In the genomic region with DNA sequence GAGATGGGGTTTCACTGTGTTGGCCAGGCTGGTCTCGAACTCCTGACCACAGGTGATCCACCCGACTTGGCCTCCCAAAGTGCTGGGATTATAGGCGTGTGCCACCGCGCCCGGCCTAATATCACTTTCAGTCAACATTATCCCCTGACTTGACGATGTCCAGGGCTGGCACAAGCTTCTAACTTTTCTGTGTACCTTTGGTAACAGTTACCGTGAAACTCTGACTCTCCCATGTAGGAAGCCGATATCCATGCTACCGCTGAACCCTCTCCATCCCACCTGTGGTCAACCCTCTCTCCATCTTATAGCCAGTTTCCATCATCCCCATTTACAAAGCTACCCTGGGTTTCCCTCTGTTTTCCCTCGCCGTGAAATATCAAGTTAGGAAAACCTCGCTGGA, we compare ENCODE assay signal across 27 cellular contexts.
"Had no signal": no experiment of that assay in that cellular context is flagged by ENCODE, and none has a peak within 500 bp of the region (broad histone marks: within the 10 kb centered on the region; RNA-seq: fewer than 3 reads in every experiment).

No MANE protein-coding gene starts in this region.

- H3K4me3 Mint-ChIP-seq: activated CD8-positive, alpha-beta T cell treated with anti-CD3 and anti-CD28 coated beads, Interleukin-2, amount 10 ng/mL, durations not matched to agents 7 days and 5 days; activated naive CD4-positive, alpha-beta T cell treated with anti-CD3 and anti-CD28 coated beads, Interleukin-2, amount 10 ng/mL, durations not matched to agents 7 days and 5 days; activated naive CD8-positive, alpha-beta T cell treated with anti-CD3 and anti-CD28 coated beads for 36 hours; activated T-cell treated with anti-CD3 and anti-CD28 coated beads, Interleukin-2, amount 50 U/mL, for 24 hours; T-helper 1 cell treated with Interleukin-12 subunit alpha and Interleukin-12 subunit beta and Interleukin-4 antibody, amounts not matched to agents 30 μg/mL and 1 μg/mL, for 36 hours had no signal

- H3K27me3 Mint-ChIP-seq: activated naive CD4-positive, alpha-beta T cell treated with anti-CD3 and anti-CD28 coated beads, Interleukin-2, amount 10 ng/mL, durations not matched to agents 7 days and 5 days had no signal

- H3K4me1 Mint-ChIP-seq: activated naive CD4-positive, alpha-beta T cell treated with anti-CD3 and anti-CD28 coated beads, Interleukin-2, amount 10 ng/mL, durations not matched to agents 7 days and 5 days; activated naive CD8-positive, alpha-beta T cell treated with anti-CD3 and anti-CD28 coated beads for 36 hours had no signal

- H3K27me3 ChIP-seq: brain microvascular endothelial cell, MG63, SJSA1 had no signal

- H3K27ac Mint-ChIP-seq: activated CD8-positive, alpha-beta T cell treated with anti-CD3 and anti-CD28 coated beads, Interleukin-2, amount 10 ng/mL, durations not matched to agents 7 days and 5 days; activated naive CD4-positive, alpha-beta T cell treated with anti-CD3 and anti-CD28 coated beads, Interleukin-2, amount 10 ng/mL, durations not matched to agents 7 days and 5 days; activated naive CD8-positive, alpha-beta T cell treated with anti-CD3 and anti-CD28 coated beads for 36 hours; activated T-cell treated with anti-CD3 and anti-CD28 coated beads, Interleukin-2, amount 50 U/mL, for 24 hours; T-helper 1 cell treated with Interleukin-12 subunit alpha and Interleukin-12 subunit beta and Interleukin-4 antibody, amounts not matched to agents 30 μg/mL and 1 μg/mL, for 36 hours had no signal

- H3K36me3 ChIP-seq: brain microvascular endothelial cell, MG63, SJSA1 had no signal

- H3K4me3 ChIP-seq: MG63, SJSA1 had no signal

- H3K4me1 ChIP-seq: SJSA1 had no signal

- H3K9me3 Mint-ChIP-seq: activated naive CD4-positive, alpha-beta T cell treated with anti-CD3 and anti-CD28 coated beads, Interleukin-2, amount 10 ng/mL, durations not matched to agents 7 days and 5 days; activated naive CD8-positive, alpha-beta T cell treated with anti-CD3 and anti-CD28 coated beads for 36 hours; T-helper 1 cell treated with Interleukin-12 subunit alpha and Interleukin-12 subunit beta and Interleukin-4 antibody, amounts not matched to agents 30 μg/mL and 1 μg/mL, for 36 hours had no signal

- ATAC-seq: activated CD4-positive, CD25-positive, alpha-beta regulatory T cell treated with anti-CD3 and anti-CD28 coated beads, Interleukin-2, amount 50 U/mL, for 24 hours; activated CD8-positive, alpha-beta T cell treated with anti-CD3 and anti-CD28 coated beads, Interleukin-2, amount 10 ng/mL, durations not matched to agents 7 days and 5 days; Panc1; SK-N-SH treated with all-trans-retinoic acid at 6 μM for 48 hours had no signal

- DNase-seq: activated CD4-positive, alpha-beta T cell treated with anti-CD3 and anti-CD28 coated beads for 4 hours; activated CD4-positive, alpha-beta T cell treated with anti-CD3 and anti-CD28 coated beads, Interleukin-2, amount 50 U/mL, for 4 hours; activated CD8-positive, alpha-beta T cell treated with anti-CD3 and anti-CD28 coated beads, Interleukin-2, amount 10 ng/mL, durations not matched to agents 7 days and 5 days; activated gamma-delta T cell treated with Interleukin-2 at 50 U/mL for 16 hours; activated naive CD4-positive, alpha-beta T cell treated with anti-CD3 and anti-CD28 coated beads, Interleukin-2, amount 10 ng/mL, durations not matched to agents 7 days and 5 days; activated naive CD8-positive, alpha-beta T cell treated with anti-CD3 and anti-CD28 coated beads for 36 hours; activated T-cell treated with anti-CD3 and anti-CD28 coated beads, Interleukin-2, amount 50 U/mL, for 24 hours; brain microvascular endothelial cell; caudate nucleus; MG63; MV-4-11; NCI-H1092 treated with DMSO at 0.1 percent for 48 hours; NCI-H1436; NCI-H1694 treated with DMSO at 0.1 percent for 48 hours; NCI-H2029 treated with DMSO at 0.1 percent for 48 hours; NCI-H510A treated with DMSO at 0.1 percent for 48 hours; NCI-H69; NK-92 treated with Interleukin-12 subunit alpha and Interleukin-12 subunit beta, amount 100 ng/mL, for 24 hours; OCI-M1; RPMI8226; SHP77; SW 1271 had no signal

- H3K27ac ChIP-seq: brain microvascular endothelial cell, SJSA1 had no signal

- H3K36me3 Mint-ChIP-seq: activated naive CD4-positive, alpha-beta T cell treated with anti-CD3 and anti-CD28 coated beads, Interleukin-2, amount 10 ng/mL, durations not matched to agents 7 days and 5 days; activated naive CD8-positive, alpha-beta T cell treated with anti-CD3 and anti-CD28 coated beads for 36 hours had no signal
